In the genomic region with DNA sequence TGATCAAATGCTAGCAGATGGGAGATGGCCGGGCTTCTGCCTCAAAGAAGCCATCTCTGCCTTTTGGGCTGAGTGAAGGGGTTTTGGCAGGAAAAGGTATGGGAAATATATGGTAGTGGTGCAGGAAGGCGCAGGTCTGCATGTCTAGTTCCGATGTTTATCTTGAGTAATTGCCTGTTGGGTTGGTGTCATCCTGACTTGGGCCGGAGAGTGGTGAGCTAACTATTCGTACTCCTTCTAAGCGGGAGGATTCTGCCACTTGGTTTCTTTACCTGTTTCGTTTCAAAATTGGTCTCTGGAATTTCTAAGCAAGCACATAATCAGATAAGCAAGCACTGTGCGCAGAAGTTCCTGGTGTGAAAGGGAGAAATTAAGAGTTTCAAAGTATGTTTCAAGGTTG, we compare ENCODE assay signal across 23 cellular contexts.
A peak's percentile ranks its signal among the peaks of the same experiment; 100 is the strongest.
DNase-seq lines count a peak whose midpoint lies in the region; FAIRE-seq and TF ChIP-seq lines count a peak whose summit lies in the region.
"Had no signal": no experiment of that assay in that cellular context is flagged by ENCODE, and none has a peak within 500 bp of the region (broad histone marks: within the 10 kb centered on the region; RNA-seq: fewer than 3 reads in every experiment).

No MANE protein-coding gene starts in this region.

- no peak overlapping the region for H3K4me3 ChIP-seq in Loucy (ENCODE audit: low read length, poor library complexity, severe bottlenecking)
- H3K4me3 ChIP-seq in mammary epithelial cell (replicated peaks in 1 of 3; ENCODE audit: insufficient read depth in 1 of 3, low read depth in 2 of 3, low read length in 3 of 3) = no peak overlapping the region
- H3K4me3 ChIP-seq in hepatocyte = no peak overlapping the region
- peak overlapping the region; percentile 23 for H3K4me3 ChIP-seq in parathyroid adenoma (ENCODE audit: low read depth, low read length)
- H3K4me3 ChIP-seq: BLaER1, GM23338, HAP-1, Peyer's patch had no signal

- dilution Hi-C loops in mammary epithelial cell (cut with HindIII; ENCODE audit: low sequenced_read_pairs) = no loop called here

- H3K36me3 ChIP-seq in Loucy (ENCODE audit: insufficient read depth, low read length) (no peaks in the 10 kb centered on the region), mammary epithelial cell (ENCODE audit: insufficient read depth, low read length) (no peaks in the 10 kb centered on the region), hepatocyte (replicated peaks; ENCODE audit: insufficient read depth, low read depth) (no peaks in the 10 kb centered on the region), parathyroid adenoma (ENCODE audit: control insufficient read depth, insufficient read depth, low read length) (no peaks in the 10 kb centered on the region)
- H3K36me3 ChIP-seq: BLaER1, HAP-1, Peyer's patch had no signal

- no peaks in the 10 kb centered on the region for H3F3A ChIP-seq in Loucy (ENCODE audit: low read depth)

- BruUV-seq in mammary epithelial cell (replicated peaks; lab: Mats Ljungman, UMichigan) = no TSS peak

- H3K79me2 ChIP-seq in Loucy (ENCODE audit: insufficient read depth, low read length) (no peaks in the 10 kb centered on the region), mammary epithelial cell (ENCODE audit: insufficient read depth, low read length) (no peaks in the 10 kb centered on the region), hepatocyte (no peaks in the 10 kb centered on the region), parathyroid adenoma (no peaks in the 10 kb centered on the region)

- TF ChIP-seq CTCF in Loucy (conservative IDR thresholded peaks at IDR 0.05; ENCODE audit: low read length) (no peak), mammary epithelial cell (conservative IDR thresholded peaks at IDR 0.05 in 1 of 2, IDR thresholded peaks at IDR 0.05 in 1 of 2; ENCODE audit: extremely low read depth in 1 of 2, insufficient read depth in 1 of 2, low read depth in 1 of 2, low read length in 2 of 2) (no peak), hepatocyte (IDR thresholded peaks at IDR 0.05; ENCODE audit: poor library complexity) (no peak), parathyroid adenoma (IDR thresholded peaks at IDR 0.05) (no peak)

- H3K4me1 ChIP-seq in Loucy (ENCODE audit: insufficient read depth, low read length, poor library complexity, severe bottlenecking) (peaks cover 23% of the 10 kb centered on the region), mammary epithelial cell (ENCODE audit: insufficient read depth, low read length) (peaks cover 5% of the 10 kb centered on the region), hepatocyte (ENCODE audit: insufficient read depth) (peaks cover 24% of the 10 kb centered on the region), parathyroid adenoma (peaks cover 4% of the 10 kb centered on the region)
- H3K4me1 ChIP-seq: HAP-1, Peyer's patch had no signal

- intact Hi-C loops in mammary epithelial cell (cut with micrococcal nuclease) = no loop called here

- H2AFZ ChIP-seq in Loucy (ENCODE audit: low read length) (no peak overlapping the region), mammary epithelial cell (ENCODE audit: low read depth, low read length) (peak overlapping the region; percentile 60), hepatocyte (no peak overlapping the region), parathyroid adenoma (no peak overlapping the region)

- WGBS in mammary epithelial cell (ENCODE audit: low coverage, missing lambda C conversion rate) = 27% methylated on average over 8 of the region's 8 CpGs
- WGBS in hepatocyte (ENCODE audit: low lambda C conversion rate, missing lambda C conversion rate) = 42% methylated on average over 8 of the region's 8 CpGs

- H3K9ac ChIP-seq in Loucy (ENCODE audit: low read depth, low read length, poor library complexity, severe bottlenecking) (no peak overlapping the region), mammary epithelial cell (ENCODE audit: insufficient read depth, low read length) (no peak overlapping the region), parathyroid adenoma (no peak overlapping the region)
- H3K9ac ChIP-seq: BLaER1 had no signal

- no peaks in the 10 kb centered on the region for H3K27me3 ChIP-seq in Loucy (ENCODE audit: insufficient read depth, low read length, poor library complexity, severe bottlenecking)
- no peaks in the 10 kb centered on the region for H3K27me3 ChIP-seq in mammary epithelial cell (ENCODE audit: insufficient read depth, low read length)
- no peaks in the 10 kb centered on the region for H3K27me3 ChIP-seq in hepatocyte
- H3K27me3 ChIP-seq in parathyroid adenoma (ENCODE audit: control insufficient read depth, insufficient read depth, low read length) = no peaks in the 10 kb centered on the region
- H3K27me3 ChIP-seq: BLaER1, Peyer's patch had no signal

- peak overlapping the region; percentile 54 for H3K4me2 ChIP-seq in Loucy (ENCODE audit: low read depth, low read length, poor library complexity, severe bottlenecking)
- H3K4me2 ChIP-seq in mammary epithelial cell (ENCODE audit: insufficient read depth, low read depth, low read length) = peak overlapping the region; percentile 36
- H3K4me2 ChIP-seq in hepatocyte = peak overlapping the region; percentile 56
- H3K4me2 ChIP-seq in parathyroid adenoma (ENCODE audit: low read length) = peak overlapping the region; percentile 37
- H3K4me2 ChIP-seq: GM23338 had no signal

- H3K27ac ChIP-seq in mammary epithelial cell (ENCODE audit: insufficient read depth, low read depth, low read length) (no peak overlapping the region), hepatocyte (peak overlapping the region; percentile 30), parathyroid adenoma (no peak overlapping the region)
- H3K27ac ChIP-seq: BLaER1, HL-60, Peyer's patch had no signal

- H3K9me3 ChIP-seq in Loucy (ENCODE audit: insufficient read depth, low read depth, low read length) (no peaks in the 10 kb centered on the region), mammary epithelial cell (replicated peaks; ENCODE audit: insufficient read depth, low read length) (no peaks in the 10 kb centered on the region), hepatocyte (ENCODE audit: low read depth) (no peaks in the 10 kb centered on the region), parathyroid adenoma (ENCODE audit: control insufficient read depth, low read length) (no peaks in the 10 kb centered on the region)
- H3K9me3 ChIP-seq: BLaER1, HAP-1, Peyer's patch had no signal

- in situ Hi-C loops in mammary epithelial cell (cut with MboI; ENCODE audit: low sequenced_read_pairs in 2 of 2) = no loop called here

- CTCF ChIA-PET in mammary epithelial cell (lab: Charles Lee; ENCODE audit: low non-redundant PET) = no interaction called here

- no peak for FAIRE-seq in GM12891 (lab: Jason Lieb, UNC)
- FAIRE-seq: D721Med had no signal

- peak; percentile 3 for DNase-seq in mammary epithelial cell
- DNase-seq in hepatocyte (ENCODE audit: low spot score) = peak; percentile 28
- no peak for DNase-seq in GDM1 (lab: John Stamatoyannopoulos, UW)
- DNase-seq in GM12891 (ENCODE audit: insufficient read length, low spot score) = no peak
- no peak for DNase-seq in activated CD8-positive, alpha-beta memory T cell treated with anti-CD3 and anti-CD28 coated beads, Interleukin-2, amount 50 U/mL, for 48 hours
- no peak for DNase-seq in HK-2 (ENCODE audit: unreplicated experiment)
- DNase-seq: CD4-positive, CD25-positive, alpha-beta regulatory T cell; HFFc6; NCI-H1092 treated with DMSO at 0.1 percent for 48 hours; NCI-H1436; NCI-H187; NCI-H2081 treated with DMSO at 0.1 percent for 48 hours; NCI-H2171; NCI-H510A; OCI-M1; Peyer's patch had no signal

- H4K20me1 ChIP-seq in Loucy (ENCODE audit: insufficient read depth, low read length, poor library complexity, severe bottlenecking) = no peaks in the 10 kb centered on the region
- H4K20me1 ChIP-seq in mammary epithelial cell (ENCODE audit: insufficient read depth, low read length) = no peaks in the 10 kb centered on the region
- no peaks in the 10 kb centered on the region for H4K20me1 ChIP-seq in hepatocyte (ENCODE audit: insufficient read depth, poor library complexity, severe bottlenecking)
- H4K20me1 ChIP-seq: BLaER1 had no signal

- no peaks in the 10 kb centered on the region for H3K9me2 ChIP-seq in Loucy (replicated peaks; ENCODE audit: low read depth, low read length)
- H3K9me2 ChIP-seq in hepatocyte (replicated peaks; ENCODE audit: insufficient read depth) = no peaks in the 10 kb centered on the region

- no peak for TF ChIP-seq POLR2A in GM12891 (IDR thresholded peaks at IDR 0.05; ENCODE audit: low read depth, low read length)

TF ChIP-seq in GM12891, 5 proteins besides CTCF, POLR2A, EP300 and RAD21:
- TF ChIP-seq PAX5 (IDR thresholded peaks at IDR 0.05; ENCODE audit: insufficient read depth, low read length, severe bottlenecking) = no peak
- TF ChIP-seq SPI1 (IDR thresholded peaks at IDR 0.05; ENCODE audit: low read depth, low read length) = no peak
- no peak for TF ChIP-seq POU2F2 (IDR thresholded peaks at IDR 0.05; ENCODE audit: low read depth, low read length)
- TF ChIP-seq TAF1 (IDR thresholded peaks at IDR 0.05; ENCODE audit: low read depth, low read length) = no peak
- no peak for TF ChIP-seq POLR2AphosphoS5 (IDR thresholded peaks at IDR 0.05; ENCODE audit: low read depth, low read length)

Comparison
In these comparisons a context has a peak if more than half of its experiments do, and no peak if none do; other contexts are left out.
1. DNase-seq: peak in mammary epithelial cell (single experiment) and hepatocyte (single experiment); none in GDM1 (single experiment), GM12891 (single experiment), activated CD8-positive, alpha-beta memory T cell treated with anti-CD3 and anti-CD28 coated beads, Interleukin-2, amount 50 U/mL, for 48 hours (single experiment) and HK-2 (single experiment).
2. Peak in every context shown above with its lines, with median percentiles within 50 percentile points of each other: H3K4me2 ChIP-seq.